ENCODE assay signal across 1 cellular context in genomic region chr6:43059168-43060033, GRCh38.
TF ChIP-seq lines count a peak whose summit lies in the region.

KLC4 (plus strand) TSS chr6:43059631; CDS start chr6:43061336, 1,705 bp downstream.
MRPL2 (minus strand) TSS chr6:43059434; CDS start chr6:43059381, 53 bp downstream.

TF ChIP-seq in HepG2, 621 proteins besides CTCF, POLR2A, EP300 and RAD21 (continued from another document):
- TF ChIP-seq ZMYM4 (CRISPR knock-in tag; IDR thresholded peaks at IDR 0.05) (peak; percentile 82), ZZZ3 (CRISPR knock-in tag; IDR thresholded peaks at IDR 0.05; ENCODE audit: borderline replicate concordance) (peak; percentile 56; the same call in 1 of the 2 replicates), PAXIP1 (CRISPR knock-in tag; conservative IDR thresholded peaks at IDR 0.05) (no peak; the same call in 1 of the 2 replicates), ZNF20 (CRISPR knock-in tag; IDR thresholded peaks at IDR 0.05) (no peak), HIVEP1 (CRISPR knock-in tag; IDR thresholded peaks at IDR 0.05) (no peak; the same call in 1 of the 2 replicates), ZSCAN31 (CRISPR knock-in tag; IDR thresholded peaks at IDR 0.05; ENCODE audit: low read depth) (no peak; the same call in 1 of the 2 replicates), RXRB (CRISPR knock-in tag; IDR thresholded peaks at IDR 0.05; ENCODE audit: borderline replicate concordance) (no peak), CBX5 (CRISPR knock-in tag; IDR thresholded peaks at IDR 0.05; ENCODE audit: borderline replicate concordance) (peak; percentile 58; the same call in 1 of the 2 replicates)
TF ChIP-seq in HepG2: peak in this region for 256.
